Comparison of ENCODE assay signal across 32 cellular contexts in genomic region chrX:128052303-128052702, GRCh38. TPM values are rescaled to one million over a fixed set of nuclear protein-coding genes. Genes with fewer than 3 reads are reported as not detected.
DNase-seq lines count a peak whose midpoint lies in the region; ATAC-seq and TF ChIP-seq lines count a peak whose summit lies in the region.
"Had no signal": no experiment of that assay in that cellular context is flagged by ENCODE, and none has a peak within 500 bp of the region (broad histone marks: within the 10 kb centered on the region; RNA-seq: fewer than 3 reads in every experiment).

ACTRT1 (minus strand) TSS chrX:128052403; CDS start chrX:128052206, 197 bp downstream.

- peaks cover 8% of the 10 kb centered on the region for H3K9me3 Mint-ChIP-seq in chondrocyte (ENCODE audit: low read depth)
- H3K9me3 Mint-ChIP-seq in stimulated activated naive B cell treated with anti-CD40 and anti-IgM and Interleukin-4, amounts not matched to agents 10 μg/mL and 1 μg/mL and 100 μg/mL, for 72 hours, result no peaks in the 10 kb centered on the region
- H3K9me3 Mint-ChIP-seq: CD4-positive, alpha-beta T cell; CD8-positive, alpha-beta T cell had no signal

- H3K27me3 Mint-ChIP-seq in chondrocyte (ENCODE audit: low read depth), result no peaks in the 10 kb centered on the region
- H3K27me3 Mint-ChIP-seq in stimulated activated naive B cell treated with anti-CD40 and anti-IgM and Interleukin-4, amounts not matched to agents 10 μg/mL and 1 μg/mL and 100 μg/mL, for 72 hours, result no peaks in the 10 kb centered on the region
- H3K27me3 Mint-ChIP-seq: B cell; CD4-positive, alpha-beta memory T cell; CD4-positive, alpha-beta T cell; CD4-positive, CD25-positive, alpha-beta regulatory T cell; CD8-positive, alpha-beta memory T cell had no signal

- no peak for ATAC-seq in HG02642 (IDR thresholded peaks at IDR 0.05; ENCODE audit: poor library complexity, unreplicated experiment)
- no peak for ATAC-seq in stimulated activated naive B cell treated with anti-CD40 and anti-IgM and Interleukin-4, amounts not matched to agents 10 μg/mL and 1 μg/mL and 100 μg/mL, for 72 hours (replicated peaks)
- ATAC-seq in HG02870 (IDR thresholded peaks at IDR 0.05; ENCODE audit: unreplicated experiment), result no peak
- ATAC-seq: A549; CD8-positive, alpha-beta T cell had no signal

- no peaks in the 10 kb centered on the region for H3K4me1 Mint-ChIP-seq in chondrocyte (ENCODE audit: low read depth)
- H3K4me1 Mint-ChIP-seq in stimulated activated naive B cell treated with anti-CD40 and anti-IgM and Interleukin-4, amounts not matched to agents 10 μg/mL and 1 μg/mL and 100 μg/mL, for 72 hours, result no peaks in the 10 kb centered on the region
- H3K4me1 Mint-ChIP-seq: B cell; CD14-positive monocyte; CD4-positive, alpha-beta memory T cell; CD4-positive, CD25-positive, alpha-beta regulatory T cell; CD8-positive, alpha-beta memory T cell had no signal

- DNase-seq in HuH-7 (ENCODE audit: low spot score) (peak; percentile 3), HuH-7.5 (ENCODE audit: low spot score) (peak; percentile 1), chondrocyte (ENCODE audit: low spot score) (peak; percentile 26)
- no peak for DNase-seq in stimulated activated naive B cell treated with anti-CD40 and anti-IgM and Interleukin-4, amounts not matched to agents 10 μg/mL and 1 μg/mL and 100 μg/mL, for 72 hours
- DNase-seq: 8988T; ACHN; AML-193; BE2C; C1 segment of cervical spinal cord; Caco-2; Calu3; CD4-positive, alpha-beta memory T cell; CD4-positive, alpha-beta T cell; CD4-positive, CD25-positive, alpha-beta regulatory T cell; CD8-positive, alpha-beta memory T cell; CD8-positive, alpha-beta T cell; COR-L47; DMS 273 treated with DMSO at 0.1 percent for 48 hours; DMS153; DMS53; DMS79; DMS79 treated with DMSO at 0.1 percent for 48 hours; DND-41; EL had no signal

- TF ChIP-seq CTCF in chondrocyte (IDR thresholded peaks at IDR 0.05), result no peak

- no peak within 1 kb of the TSS for H3K27ac Mint-ChIP-seq in chondrocyte (ENCODE audit: unreplicated experiment)
- H3K27ac Mint-ChIP-seq in stimulated activated naive B cell treated with anti-CD40 and anti-IgM and Interleukin-4, amounts not matched to agents 10 μg/mL and 1 μg/mL and 100 μg/mL, for 72 hours, result no peak within 1 kb of the TSS
- H3K27ac Mint-ChIP-seq: B cell; CD14-positive monocyte; CD4-positive, alpha-beta memory T cell; CD4-positive, alpha-beta T cell; CD4-positive, CD25-positive, alpha-beta regulatory T cell; CD8-positive, alpha-beta T cell had no signal

- no peak within 1 kb of the TSS for H3K4me3 Mint-ChIP-seq in chondrocyte (ENCODE audit: unreplicated experiment)
- no peak within 1 kb of the TSS for H3K4me3 Mint-ChIP-seq in stimulated activated naive B cell treated with anti-CD40 and anti-IgM and Interleukin-4, amounts not matched to agents 10 μg/mL and 1 μg/mL and 100 μg/mL, for 72 hours
- H3K4me3 Mint-ChIP-seq: B cell; CD14-positive monocyte; CD4-positive, alpha-beta memory T cell; CD4-positive, alpha-beta T cell; CD4-positive, CD25-positive, alpha-beta regulatory T cell; CD8-positive, alpha-beta memory T cell; CD8-positive, alpha-beta T cell had no signal

- H3K36me3 Mint-ChIP-seq in chondrocyte (ENCODE audit: low read depth), result no peaks in the 10 kb centered on the region
- no peaks in the 10 kb centered on the region for H3K36me3 Mint-ChIP-seq in stimulated activated naive B cell treated with anti-CD40 and anti-IgM and Interleukin-4, amounts not matched to agents 10 μg/mL and 1 μg/mL and 100 μg/mL, for 72 hours
- H3K36me3 Mint-ChIP-seq: CD14-positive monocyte; CD4-positive, alpha-beta memory T cell; CD4-positive, CD25-positive, alpha-beta regulatory T cell; CD8-positive, alpha-beta memory T cell; CD8-positive, alpha-beta T cell had no signal

RNA-seq across cellular contexts. Expression of gene ACTRT1, which starts in this region (rescaled TPM):
- not detected in 3 replicates for total RNA-seq in chondrocyte
- total RNA-seq: A172; A673; B cell; Caco-2; Calu3; CD4-positive, alpha-beta memory T cell; CD4-positive, alpha-beta T cell; CD4-positive, CD25-positive, alpha-beta regulatory T cell; CD8-positive, alpha-beta memory T cell; CD8-positive, alpha-beta T cell; Daoy had no signal

Comparison
In these comparisons a context has a peak if more than half of its experiments do, and no peak if none do; other contexts are left out.
1. Peak in DNase-seq in chondrocyte; RNA of the gene not detected or under 1 TPM.